In the genomic region with DNA sequence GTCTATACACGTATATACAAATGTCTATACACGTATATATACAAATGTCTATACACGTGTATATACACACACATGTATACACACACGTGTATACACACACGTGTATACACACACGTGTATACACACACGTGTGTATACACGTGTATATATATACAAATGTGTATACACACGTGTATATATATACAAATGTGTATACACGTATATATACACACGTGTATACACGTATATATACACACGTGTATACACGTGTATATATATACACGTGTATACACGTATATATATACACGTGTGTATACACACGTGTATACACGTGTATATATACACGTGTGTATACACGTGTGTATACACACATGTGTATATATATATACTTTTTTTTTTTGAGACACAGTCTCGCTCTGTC, we compare ENCODE assay signal across 6 cellular contexts.
"Had no signal": no experiment of that assay in that cellular context is flagged by ENCODE, and none has a peak within 500 bp of the region (broad histone marks: within the 10 kb centered on the region; RNA-seq: fewer than 3 reads in every experiment).

No MANE protein-coding gene starts in this region.

- DNase-seq: IMR-90, KBM-7, KG1 had no signal

- H3K27ac ChIP-seq: HL-60, KMS-11 had no signal

- FAIRE-seq: HTR-8/SVneo had no signal

- H3K4me2 ChIP-seq: KMS-11 had no signal

- H3K9ac ChIP-seq: KMS-11 had no signal
